In genomic region chr3:58521002-58521670, GRCh38 we compare ENCODE assay signal across 1 cellular context.
A peak's percentile ranks its signal among the peaks of the same experiment; 100 is the strongest.
TF ChIP-seq lines count a peak whose summit lies in the region.

No MANE protein-coding gene starts in this region.

TF ChIP-seq in HepG2, 621 proteins besides CTCF, POLR2A, EP300 and RAD21 (continued from another document and continues in another):
- TF ChIP-seq ZSCAN22 (CRISPR knock-in tag; IDR thresholded peaks at IDR 0.05), result no peak
- no peak for TF ChIP-seq ATRX (CRISPR knock-in tag; IDR thresholded peaks at IDR 0.05; ENCODE audit: borderline replicate concordance)
- peak; percentile 88 for TF ChIP-seq MNT (IDR thresholded peaks at IDR 0.05)
- peak; percentile 29; the same call in 1 of the 2 replicates for TF ChIP-seq NFKBIZ (CRISPR knock-in tag; IDR thresholded peaks at IDR 0.05)
- no peak for TF ChIP-seq ZNF576 (CRISPR knock-in tag; IDR thresholded peaks at IDR 0.05)
- TF ChIP-seq HCFC1 (IDR thresholded peaks at IDR 0.05; ENCODE audit: low read depth, low read length), result no peak
- TF ChIP-seq SMAD9 (CRISPR knock-in tag; IDR thresholded peaks at IDR 0.05), result no peak
- TF ChIP-seq CERS6 (CRISPR knock-in tag; IDR thresholded peaks at IDR 0.05), result no peak
- no peak for TF ChIP-seq ZNF674 (CRISPR knock-in tag; IDR thresholded peaks at IDR 0.05; ENCODE audit: low read depth)
- TF ChIP-seq ZNF33B (CRISPR knock-in tag; IDR thresholded peaks at IDR 0.05), result no peak
- TF ChIP-seq NR2C2 (CRISPR knock-in tag; IDR thresholded peaks at IDR 0.05; ENCODE audit: borderline replicate concordance), result peak; percentile 32; the same call in 1 of the 2 replicates
- peak; percentile 59 for TF ChIP-seq GATAD2A (CRISPR knock-in tag; IDR thresholded peaks at IDR 0.05)
- no peak for TF ChIP-seq GMEB1 (CRISPR knock-in tag; IDR thresholded peaks at IDR 0.05; ENCODE audit: borderline replicate concordance)
- 0 out of 2 replicates have a peak, but pooled peaks have one; percentile 80 for TF ChIP-seq STAT5B (CRISPR knock-in tag; IDR thresholded peaks at IDR 0.05)
- no peak; the same call in 1 of the 2 replicates for TF ChIP-seq ZNF746 (CRISPR knock-in tag; IDR thresholded peaks at IDR 0.05)
- peak; percentile 52; the same call in 1 of the 2 replicates for TF ChIP-seq POGZ (CRISPR knock-in tag; IDR thresholded peaks at IDR 0.05)
- TF ChIP-seq CREBL2 (CRISPR knock-in tag; IDR thresholded peaks at IDR 0.05; ENCODE audit: borderline replicate concordance), result no peak
- TF ChIP-seq KIAA2018 (CRISPR knock-in tag; IDR thresholded peaks at IDR 0.05; ENCODE audit: borderline replicate concordance), result no peak
- TF ChIP-seq ZNF737 (CRISPR knock-in tag; IDR thresholded peaks at IDR 0.05; ENCODE audit: borderline replicate concordance), result 0 out of 2 replicates have a peak, but pooled peaks have one; percentile 27
- no peak for TF ChIP-seq HNRNPLL (IDR thresholded peaks at IDR 0.05; ENCODE audit: low read depth, low read length, poor library complexity, severe bottlenecking)
- TF ChIP-seq YEATS2 (CRISPR knock-in tag; IDR thresholded peaks at IDR 0.05; ENCODE audit: borderline replicate concordance), result peak; percentile 35; the same call in 1 of the 2 replicates
- TF ChIP-seq GPN1 (CRISPR knock-in tag; IDR thresholded peaks at IDR 0.05; ENCODE audit: borderline replicate concordance), result no peak
- no peak for TF ChIP-seq ZBTB34 (CRISPR knock-in tag; IDR thresholded peaks at IDR 0.05)
- TF ChIP-seq FOSL1 (CRISPR knock-in tag; IDR thresholded peaks at IDR 0.05; ENCODE audit: borderline replicate concordance), result no peak
- TF ChIP-seq TCF7 (IDR thresholded peaks at IDR 0.05; ENCODE audit: low read depth), result no peak
- TF ChIP-seq ATAD3A (CRISPR knock-in tag; IDR thresholded peaks at IDR 0.05), result no peak
- TF ChIP-seq ZNF790 (CRISPR knock-in tag; IDR thresholded peaks at IDR 0.05; ENCODE audit: borderline replicate concordance), result no peak
- TF ChIP-seq HDAC6 (IDR thresholded peaks at IDR 0.05; ENCODE audit: low read depth, low read length), result no peak
- no peak for TF ChIP-seq SOX13 (IDR thresholded peaks at IDR 0.05)
- TF ChIP-seq SOX13 (CRISPR knock-in tag; conservative IDR thresholded peaks at IDR 0.05 in 1 of 2, IDR thresholded peaks at IDR 0.05 in 1 of 2), result peak in 1 of 2 experiments; percentile 71; a peak in 2 of 4 replicates
- peak; percentile 64; the same call in 1 of the 2 replicates for TF ChIP-seq RERE (CRISPR knock-in tag; IDR thresholded peaks at IDR 0.05; ENCODE audit: low read depth)
- no peak for TF ChIP-seq FOXP1 (IDR thresholded peaks at IDR 0.05)
- no peak; the same call in 1 of the 2 replicates for TF ChIP-seq FOXP1 (CRISPR knock-in tag; IDR thresholded peaks at IDR 0.05)
- peak; percentile 81 for TF ChIP-seq ZNF451 (CRISPR knock-in tag; IDR thresholded peaks at IDR 0.05)
- TF ChIP-seq SIN3B (IDR thresholded peaks at IDR 0.05; ENCODE audit: low read length), result no peak
- peak; percentile 96 for TF ChIP-seq PITX1 (CRISPR knock-in tag; IDR thresholded peaks at IDR 0.05)
- peak; percentile 52; the same call in 1 of the 2 replicates for TF ChIP-seq ZNF232 (CRISPR knock-in tag; IDR thresholded peaks at IDR 0.05; ENCODE audit: borderline replicate concordance)
- no peak for TF ChIP-seq BATF2 (CRISPR knock-in tag; IDR thresholded peaks at IDR 0.05)
